ENCODE assay signal across 27 cellular contexts in the genomic region with DNA sequence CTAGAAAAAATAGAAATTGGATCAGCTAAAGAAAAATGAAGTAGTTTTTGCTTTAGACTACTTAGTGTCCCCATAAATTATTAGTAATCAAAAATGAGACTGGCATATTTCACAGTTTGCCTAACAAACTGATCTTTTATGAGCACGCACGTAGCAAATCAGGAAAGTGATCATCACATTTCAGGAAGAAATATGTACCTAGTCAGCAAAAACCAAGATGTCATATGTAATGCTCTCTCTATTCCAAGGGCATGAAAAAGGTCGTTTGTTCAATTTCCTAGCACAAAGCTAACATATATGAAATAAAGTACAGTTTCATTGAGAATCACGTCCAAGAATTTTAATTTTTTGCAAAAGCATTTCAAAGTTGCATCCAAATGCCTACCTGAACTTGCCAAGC.
"Had no signal": no experiment of that assay in that cellular context is flagged by ENCODE, and none has a peak within 500 bp of the region (broad histone marks: within the 10 kb centered on the region; RNA-seq: fewer than 3 reads in every experiment).

No MANE protein-coding gene starts in this region.

- H3K4me1 ChIP-seq: colonic mucosa, esophagus squamous epithelium, gastrocnemius medialis, left lung had no signal

- FAIRE-seq: islet of Langerhans, keratinocyte had no signal

- H3K9me3 ChIP-seq: colonic mucosa, esophagus squamous epithelium, gastrocnemius medialis, left lung, lower lobe of right lung, mucosa of descending colon had no signal

- ATAC-seq: effector memory CD8-positive, alpha-beta T cell; esophagus mucosa; gastrocnemius medialis; heart right ventricle; left cardiac atrium; left lung; left ventricle myocardium superior; lower lobe of right lung; mucosa of descending colon had no signal

- DNase-seq: colonic mucosa; cortex of kidney; effector CD8-positive, alpha-beta T cell; effector memory CD8-positive, alpha-beta T cell; endodermal cell; erythroblast; esophagus squamous epithelium; foreskin fibroblast; foreskin melanocyte; gastrocnemius medialis; glutamatergic neuron; head of caudate nucleus; heart right ventricle; hippocampal formation; left cardiac atrium; left lung; left ventricle myocardium superior; lower lobe of right lung; mesenchymal stem cell; mucosa of descending colon; naive B cell had no signal

- H3K9me3 Mint-ChIP-seq: effector memory CD8-positive, alpha-beta T cell had no signal

- H3K27me3 ChIP-seq: colonic mucosa, esophagus squamous epithelium, gastrocnemius medialis, heart right ventricle, left lung had no signal

- H3K36me3 Mint-ChIP-seq: naive B cell had no signal

- H3K27ac Mint-ChIP-seq: dendritic cell treated with granulocyte-macrophage colony-stimulating factor and Interleukin-4, amounts not matched to agents 40 ng/mL and 50 ng/mL, for 4 days; effector memory CD8-positive, alpha-beta T cell; endodermal cell; mesothelial cell of epicardium; naive B cell had no signal

- H3K4me3 ChIP-seq: colonic mucosa, esophagus squamous epithelium, gastrocnemius medialis, heart right ventricle, left lung, lower lobe of right lung, mucosa of descending colon had no signal

- H3K36me3 ChIP-seq: colonic mucosa, esophagus squamous epithelium, gastrocnemius medialis, heart right ventricle, left lung, lower lobe of right lung had no signal

- H3K4me1 Mint-ChIP-seq: endodermal cell, mesothelial cell of epicardium, naive B cell had no signal

- H3K27me3 Mint-ChIP-seq: dendritic cell treated with granulocyte-macrophage colony-stimulating factor and Interleukin-4, amounts not matched to agents 40 ng/mL and 50 ng/mL, for 4 days; effector memory CD8-positive, alpha-beta T cell; naive B cell had no signal

- H3K4me3 Mint-ChIP-seq: dendritic cell treated with granulocyte-macrophage colony-stimulating factor and Interleukin-4, amounts not matched to agents 40 ng/mL and 50 ng/mL, for 4 days; effector memory CD8-positive, alpha-beta T cell; endodermal cell; mesothelial cell of epicardium; naive B cell had no signal

- H3K27ac ChIP-seq: colonic mucosa, epithelial cell of prostate, esophagus squamous epithelium, gastrocnemius medialis, heart right ventricle, left lung, lower lobe of right lung had no signal
